In genomic region chr17:59381716-59382570, GRCh38 we compare ENCODE assay signal across 9 cellular contexts. TPM values are rescaled to one million over a fixed set of nuclear protein-coding genes. Genes with fewer than 3 reads are reported as not detected.
DNase-seq lines count a peak whose midpoint lies in the region; TF ChIP-seq lines count a peak whose summit lies in the region.
"Had no signal": no experiment of that assay in that cellular context is flagged by ENCODE, and none has a peak within 500 bp of the region (broad histone marks: within the 10 kb centered on the region; RNA-seq: fewer than 3 reads in every experiment).

No MANE protein-coding gene starts in this region.

- no peak for DNase-seq in activated naive CD4-positive, alpha-beta T cell treated with anti-CD3 and anti-CD28 coated beads, Interleukin-2, amount 10 ng/mL, durations not matched to agents 7 days and 5 days
- DNase-seq in activated naive CD4-positive, alpha-beta T cell (lab: John Stamatoyannopoulos, UW) = no peak
- peak; percentile 52 to 92 (median 83) for DNase-seq in dorsolateral prefrontal cortex
- DNase-seq in transverse colon = peak; percentile 76
- no peak for DNase-seq in NCI-H82 (lab: John Stamatoyannopoulos, UW)
- no peak for DNase-seq in glutamatergic neuron
- DNase-seq in GF-D8 (lab: John Stamatoyannopoulos, UW) = no peak
- DNase-seq: activated T-cell treated with anti-CD3 and anti-CD28 coated beads for 4 hours had no signal

- intact Hi-C loops in dorsolateral prefrontal cortex (cut with DNase I) (loop anchor here in 1 of 2 donors (5.0 kb wide), 1 partner anchor 45 kb away; no protein-coding TSS in a partner anchor), transverse colon (cut with DNase I; ENCODE audit: low total_unique reads) (no loop called here)

- H3K4me3 ChIP-seq in dorsolateral prefrontal cortex (peak overlapping the region in 2 of 59 donors; percentile 6 to 27), mucosa of rectum (ENCODE audit: low read length in 2 of 2) (no peak overlapping the region), transverse colon (no peak overlapping the region)

- TF ChIP-seq CTCF in dorsolateral prefrontal cortex (IDR thresholded peaks at IDR 0.05 in 54 of 56, conservative IDR thresholded peaks at IDR 0.05 in 2 of 56; ENCODE audit: low read depth in 1 of 56, partially characterized antibody in 56 of 56) (peak in 2 of 56 donors; percentile 8 to 10), transverse colon (IDR thresholded peaks at IDR 0.05) (no peak), glutamatergic neuron (IDR thresholded peaks at IDR 0.05; ENCODE audit: partially characterized antibody, unreplicated experiment) (no peak)

- H3K36me3 ChIP-seq in mucosa of rectum (ENCODE audit: control insufficient read depth in 2 of 2, insufficient read depth in 2 of 2, low read length in 2 of 2) (no peaks in the 10 kb centered on the region), transverse colon (no peaks in the 10 kb centered on the region)

- peak overlapping the region in 1 of 2 donors; percentile 21 for H3K9ac ChIP-seq in mucosa of rectum (ENCODE audit: low read depth in 1 of 2, low read length in 2 of 2)

- 25 to 38% methylated on average over 3 to 8 of the region's 8 CpGs for WGBS in transverse colon (ENCODE audit: low coverage in 1 of 2), 2 donors

- in situ Hi-C loops in transverse colon (cut with MboI; ENCODE audit: low pct_ligation_motif_present in 1 of 4, low pct_unique_long_range_greater_than_20kb in 1 of 4, low sequenced_read_pairs in 3 of 4) = no loop called here

- H3K4me1 ChIP-seq in mucosa of rectum (ENCODE audit: control insufficient read depth in 2 of 2, insufficient read depth in 2 of 2, low read length in 2 of 2) (peaks cover 37 to 40% of the 10 kb centered on the region in 2 donors), transverse colon (peaks cover 43 to 63% (median 45%) of the 10 kb centered on the region in 4 donors)

- no peak for TF ChIP-seq EP300 in transverse colon (IDR thresholded peaks at IDR 0.05; ENCODE audit: low read depth)

- no peak for TF ChIP-seq POLR2A in transverse colon (IDR thresholded peaks at IDR 0.05)

- H3K9me3 ChIP-seq in mucosa of rectum (ENCODE audit: control insufficient read depth in 2 of 2, low read length in 2 of 2) (no peaks in the 10 kb centered on the region), transverse colon (no peaks in the 10 kb centered on the region)

- no peaks in the 10 kb centered on the region for H3K27me3 ChIP-seq in dorsolateral prefrontal cortex
- H3K27me3 ChIP-seq in mucosa of rectum (ENCODE audit: control insufficient read depth in 2 of 2, insufficient read depth in 2 of 2, low read length in 2 of 2) = no peaks in the 10 kb centered on the region
- no peaks in the 10 kb centered on the region for H3K27me3 ChIP-seq in transverse colon

- H3K27ac ChIP-seq in dorsolateral prefrontal cortex = peak overlapping the region; percentile 78 to 100 (median 99)
- peak overlapping the region; percentile 66 to 67 for H3K27ac ChIP-seq in mucosa of rectum (ENCODE audit: low read depth in 2 of 2, low read length in 2 of 2)
- peak overlapping the region; percentile 77 to 87 (median 82) for H3K27ac ChIP-seq in transverse colon

- H3K4me1 Mint-ChIP-seq in activated naive CD4-positive, alpha-beta T cell treated with anti-CD3 and anti-CD28 coated beads, Interleukin-2, amount 10 ng/mL, durations not matched to agents 7 days and 5 days = peaks cover 24% of the 10 kb centered on the region
- peaks cover 25% of the 10 kb centered on the region for H3K4me1 Mint-ChIP-seq in glutamatergic neuron (ENCODE audit: low read depth, unreplicated experiment)

- CTCF ChIA-PET in activated naive CD4-positive, alpha-beta T cell treated with anti-CD3 and anti-CD28 coated beads, Interleukin-2, amount 10 ng/mL, durations not matched to agents 7 days and 5 days (lab: Charles Lee) = no interaction called here

- peaks cover 2% of the 10 kb centered on the region for H3K36me3 Mint-ChIP-seq in activated naive CD4-positive, alpha-beta T cell treated with anti-CD3 and anti-CD28 coated beads, Interleukin-2, amount 10 ng/mL, durations not matched to agents 7 days and 5 days
- no peaks in the 10 kb centered on the region for H3K36me3 Mint-ChIP-seq in glutamatergic neuron (ENCODE audit: unreplicated experiment)

- H3K4me3 Mint-ChIP-seq in activated naive CD4-positive, alpha-beta T cell treated with anti-CD3 and anti-CD28 coated beads, Interleukin-2, amount 10 ng/mL, durations not matched to agents 7 days and 5 days = no peak overlapping the region
- H3K4me3 Mint-ChIP-seq in glutamatergic neuron (ENCODE audit: unreplicated experiment) = no peak overlapping the region

- no peaks in the 10 kb centered on the region for H3K9me3 Mint-ChIP-seq in activated naive CD4-positive, alpha-beta T cell treated with anti-CD3 and anti-CD28 coated beads, Interleukin-2, amount 10 ng/mL, durations not matched to agents 7 days and 5 days
- peaks cover 3% of the 10 kb centered on the region for H3K9me3 Mint-ChIP-seq in glutamatergic neuron (ENCODE audit: unreplicated experiment)

- H3K27ac Mint-ChIP-seq in activated naive CD4-positive, alpha-beta T cell treated with anti-CD3 and anti-CD28 coated beads, Interleukin-2, amount 10 ng/mL, durations not matched to agents 7 days and 5 days = peak overlapping the region; percentile 16
- H3K27ac Mint-ChIP-seq in glutamatergic neuron (ENCODE audit: unreplicated experiment) = no peak overlapping the region

- peaks cover 4% of the 10 kb centered on the region for H3K27me3 Mint-ChIP-seq in activated naive CD4-positive, alpha-beta T cell treated with anti-CD3 and anti-CD28 coated beads, Interleukin-2, amount 10 ng/mL, durations not matched to agents 7 days and 5 days
- peaks cover 2% of the 10 kb centered on the region for H3K27me3 Mint-ChIP-seq in glutamatergic neuron (ENCODE audit: unreplicated experiment)

RNA-seq across cellular contexts. Expression of gene YPEL2, which starts 50.5 kb away (rescaled TPM):
- total RNA-seq in dorsolateral prefrontal cortex (100 to 1,000 TPM in 1 of 120 experiments, 10 to 100 TPM in 119; 35.6 to 117 (median 58.9) TPM), transverse colon (10 to 100 TPM; 24.7 to 45.0 (median 32.8) TPM), glutamatergic neuron (ENCODE audit: unreplicated experiment) (20.8 TPM)

Comparison
In these comparisons a context has a peak if more than half of its experiments do, and no peak if none do; other contexts are left out.
1. DNase-seq: peak in dorsolateral prefrontal cortex (10 of 10) and transverse colon (single experiment); none in activated naive CD4-positive, alpha-beta T cell treated with anti-CD3 and anti-CD28 coated beads, Interleukin-2, amount 10 ng/mL, durations not matched to agents 7 days and 5 days (single experiment), activated naive CD4-positive, alpha-beta T cell (0 of 4), NCI-H82 (single experiment), glutamatergic neuron (single experiment) and GF-D8 (single experiment).
2. Peak in every context shown above with its lines, with median percentiles within 50 percentile points of each other: H3K27ac ChIP-seq.